Comparison of ENCODE assay signal across 11 cellular contexts in the genomic region with DNA sequence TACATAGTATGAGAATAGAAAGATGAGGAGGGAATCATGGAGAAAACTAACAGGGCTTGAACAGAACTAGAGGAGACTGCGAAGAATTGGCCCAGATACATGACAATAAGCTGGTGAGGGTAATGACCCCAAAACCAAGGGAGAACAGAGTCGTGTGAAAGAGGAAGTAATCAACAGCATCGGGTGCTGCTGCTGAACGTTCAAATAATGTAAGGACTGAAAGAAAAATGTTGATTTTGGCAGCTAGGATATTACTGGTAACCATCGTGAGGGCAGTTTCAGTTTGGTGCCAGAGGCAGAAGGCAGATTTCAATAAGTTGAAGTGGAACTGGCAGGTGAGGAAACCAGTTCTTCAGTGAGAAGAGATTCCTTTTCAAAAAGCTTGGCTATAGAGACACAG.
DNase-seq lines count a peak whose midpoint lies in the region; ATAC-seq and TF ChIP-seq lines count a peak whose summit lies in the region.
"Had no signal": no experiment of that assay in that cellular context is flagged by ENCODE, and none has a peak within 500 bp of the region (broad histone marks: within the 10 kb centered on the region; RNA-seq: fewer than 3 reads in every experiment).

No MANE protein-coding gene starts in this region.

- H3K79me2 ChIP-seq in SK-N-SH (ENCODE audit: insufficient read depth) = no peaks in the 10 kb centered on the region

- 9% methylated on average over 5 of the region's 5 CpGs for WGBS in SK-N-SH (ENCODE audit: low lambda C conversion rate)

- no peaks in the 10 kb centered on the region for H3K36me3 ChIP-seq in SK-N-SH (replicated peaks in 1 of 2; ENCODE audit: control insufficient read depth in 1 of 2, insufficient read depth in 2 of 2, low read length in 1 of 2)

- no peaks in the 10 kb centered on the region for H3K4me1 ChIP-seq in SK-N-SH (ENCODE audit: control insufficient read depth in 1 of 2, insufficient read depth in 2 of 2, low read depth in 1 of 2, low read length in 1 of 2)

- CTCF ChIA-PET in SK-N-SH (lab: Yijun Ruan, JAX) = no interaction called here

- no peak for TF ChIP-seq CTCF in SK-N-SH (IDR thresholded peaks at IDR 0.05)

- peak overlapping the region; percentile 60; the same call in 1 of the 2 replicates for H2AFZ ChIP-seq in SK-N-SH (ENCODE audit: low read depth)

- peak overlapping the region; percentile 42; the same call in 1 of the 2 replicates for H3K4me2 ChIP-seq in SK-N-SH

- H3K27ac ChIP-seq in SK-N-SH (ENCODE audit: low read depth in 2 of 2, low read length in 1 of 2) = no peak overlapping the region
- H3K27ac ChIP-seq: RWPE1 had no signal

- H3K27me3 ChIP-seq in SK-N-SH (ENCODE audit: insufficient read depth) = no peaks in the 10 kb centered on the region

- POLR2A ChIA-PET in SK-N-SH (lab: Yijun Ruan, JAX) = no interaction called here

- ATAC-seq in GM18517 (IDR thresholded peaks at IDR 0.05; ENCODE audit: unreplicated experiment) (peak; percentile 43), GM21723 (IDR thresholded peaks at IDR 0.05; ENCODE audit: unreplicated experiment) (peak; percentile 52), GM19455 (IDR thresholded peaks at IDR 0.05; ENCODE audit: unreplicated experiment) (no peak)
- ATAC-seq: activated CD4-positive, alpha-beta T cell treated with anti-CD3 and anti-CD28 coated beads for 36 hours had no signal

- H3F3A ChIP-seq in SK-N-SH (replicated peaks; ENCODE audit: insufficient read depth) = no peaks in the 10 kb centered on the region

- no peaks in the 10 kb centered on the region for H3K9me3 ChIP-seq in SK-N-SH

- in situ Hi-C loops in KBM-7 (cut with MboI; ENCODE audit: low pct_unique_long_range_greater_than_20kb, low sequenced_read_pairs) = no loop called here

- H3K9ac ChIP-seq in SK-N-SH = no peak overlapping the region

- no peaks in the 10 kb centered on the region for H3K9me2 ChIP-seq in SK-N-SH

- no peaks in the 10 kb centered on the region for H4K20me1 ChIP-seq in SK-N-SH (ENCODE audit: insufficient read depth)

- peak; percentile 10 for DNase-seq in KBM-7
- DNase-seq in SK-N-SH = no peak
- no peak for DNase-seq in activated CD4-positive, CD25-positive, alpha-beta regulatory T cell treated with anti-CD3 and anti-CD28 coated beads, Interleukin-2, amount 50 U/mL, for 72 hours
- no peak for DNase-seq in AG20443 (ENCODE audit: low spot score)
- no peak for DNase-seq in kidney tubule cell (ENCODE audit: low spot score)
- DNase-seq: activated CD4-positive, alpha-beta T cell treated with anti-CD3 and anti-CD28 coated beads for 36 hours; activated naive CD4-positive, alpha-beta T cell had no signal

- TF ChIP-seq EP300 in SK-N-SH (IDR thresholded peaks at IDR 0.05; ENCODE audit: borderline replicate concordance in 1 of 2, low read depth in 1 of 2, low read length in 1 of 2) = no peak

- TF ChIP-seq RAD21 in SK-N-SH (IDR thresholded peaks at IDR 0.05; ENCODE audit: low read length) = no peak

- H3K4me3 ChIP-seq in SK-N-SH (ENCODE audit: low read depth in 2 of 2, low read length in 1 of 2) = peak overlapping the region in 1 of 2 experiments; percentile 13; a peak in 1 of 4 replicates

TF ChIP-seq in SK-N-SH, 30 proteins besides CTCF, POLR2A, EP300 and RAD21:
- no peak for TF ChIP-seq JUND (IDR thresholded peaks at IDR 0.05)
- TF ChIP-seq POLR2AphosphoS5 (IDR thresholded peaks at IDR 0.05; ENCODE audit: low read depth, low read length) = no peak
- TF ChIP-seq, protein P1, sequence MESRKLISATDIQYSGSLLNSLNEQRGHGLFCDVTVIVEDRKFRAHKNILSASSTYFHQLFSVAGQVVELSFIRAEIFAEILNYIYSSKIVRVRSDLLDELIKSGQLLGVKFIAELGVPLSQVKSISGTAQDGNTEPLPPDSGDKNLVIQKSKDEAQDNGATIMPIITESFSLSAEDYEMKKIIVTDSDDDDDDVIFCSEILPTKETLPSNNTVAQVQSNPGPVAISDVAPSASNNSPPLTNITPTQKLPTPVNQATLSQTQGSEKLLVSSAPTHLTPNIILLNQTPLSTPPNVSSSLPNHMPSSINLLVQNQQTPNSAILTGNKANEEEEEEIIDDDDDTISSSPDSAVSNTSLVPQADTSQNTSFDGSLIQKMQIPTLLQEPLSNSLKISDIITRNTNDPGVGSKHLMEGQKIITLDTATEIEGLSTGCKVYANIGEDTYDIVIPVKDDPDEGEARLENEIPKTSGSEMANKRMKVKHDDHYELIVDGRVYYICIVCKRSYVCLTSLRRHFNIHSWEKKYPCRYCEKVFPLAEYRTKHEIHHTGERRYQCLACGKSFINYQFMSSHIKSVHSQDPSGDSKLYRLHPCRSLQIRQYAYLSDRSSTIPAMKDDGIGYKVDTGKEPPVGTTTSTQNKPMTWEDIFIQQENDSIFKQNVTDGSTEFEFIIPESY (IDR thresholded peaks at IDR 0.05; ENCODE audit: borderline replicate concordance, low read depth) = no peak
- TF ChIP-seq GABPA (IDR thresholded peaks at IDR 0.05; ENCODE audit: low read depth) = no peak
- TF ChIP-seq TAF1 (IDR thresholded peaks at IDR 0.05; ENCODE audit: borderline replicate concordance, low read depth, low read length) = no peak
- TF ChIP-seq TCF12 (IDR thresholded peaks at IDR 0.05) = no peak
- TF ChIP-seq TEAD4 (IDR thresholded peaks at IDR 0.05; ENCODE audit: borderline replicate concordance, insufficient read depth) = no peak
- TF ChIP-seq, protein P2, sequence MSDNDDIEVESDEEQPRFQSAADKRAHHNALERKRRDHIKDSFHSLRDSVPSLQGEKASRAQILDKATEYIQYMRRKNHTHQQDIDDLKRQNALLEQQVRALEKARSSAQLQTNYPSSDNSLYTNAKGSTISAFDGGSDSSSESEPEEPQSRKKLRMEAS (IDR thresholded peaks at IDR 0.05; ENCODE audit: low read depth) = no peak
- no peak for TF ChIP-seq RFX5 (IDR thresholded peaks at IDR 0.05; ENCODE audit: low read length)
